ENCODE assay signal across 23 cellular contexts in genomic region chr9:131190191-131190590, GRCh38.
"Had no signal": no experiment of that assay in that cellular context is flagged by ENCODE, and none has a peak within 500 bp of the region (broad histone marks: within the 10 kb centered on the region; RNA-seq: fewer than 3 reads in every experiment).

No MANE protein-coding gene starts in this region.

- H3K9me3 Mint-ChIP-seq: activated CD8-positive, alpha-beta T cell treated with anti-CD3 and anti-CD28 coated beads for 36 hours; memory B cell; naive thymus-derived CD8-positive, alpha-beta T cell; neural crest cell; stimulated activated naive B cell treated with anti-CD40 and anti-IgM and Interleukin-4, amounts not matched to agents 10 μg/mL and 1 μg/mL and 100 μg/mL, for 72 hours had no signal

- H3K4me1 Mint-ChIP-seq: memory B cell had no signal

- H3K27me3 ChIP-seq: body of pancreas, gastrocnemius medialis, right atrium auricular region, stomach, thyroid gland, upper lobe of left lung had no signal

- ATAC-seq: activated CD8-positive, alpha-beta T cell treated with anti-CD3 and anti-CD28 coated beads for 36 hours; body of pancreas; gastrocnemius medialis; naive thymus-derived CD8-positive, alpha-beta T cell; stimulated activated naive B cell treated with anti-CD40 and anti-IgM and Interleukin-4, amounts not matched to agents 10 μg/mL and 1 μg/mL and 100 μg/mL, for 72 hours; T-helper 17 cell had no signal

- H3K27ac Mint-ChIP-seq: activated CD8-positive, alpha-beta T cell treated with anti-CD3 and anti-CD28 coated beads for 36 hours; activated naive CD8-positive, alpha-beta T cell; memory B cell; stimulated activated naive B cell treated with anti-CD40 and anti-IgM and Interleukin-4, amounts not matched to agents 10 μg/mL and 1 μg/mL and 100 μg/mL, for 72 hours had no signal

- DNase-seq: activated CD4-positive, alpha-beta T cell treated with anti-CD3 and anti-CD28 coated beads, Interleukin-2, amount 50 U/mL, for 1 hour; activated CD8-positive, alpha-beta T cell treated with anti-CD3 and anti-CD28 coated beads for 36 hours; activated naive CD4-positive, alpha-beta T cell; activated T-cell treated with anti-CD3 and anti-CD28 coated beads, Interleukin-2, amount 50 U/mL, for 48 hours; anterior cingulate cortex; body of pancreas; gastrocnemius medialis; hippocampal formation; naive thymus-derived CD8-positive, alpha-beta T cell; occipital lobe; stimulated activated CD4-positive, alpha-beta T cell treated with anti-CD3 and anti-CD28 coated beads, Interleukin-15, amount 100 ng/mL, for 24 hours; stimulated activated CD4-positive, alpha-beta T cell treated with anti-CD3 and anti-CD28 coated beads, Interleukin-2, amount 100 ng/mL, for 24 hours; stimulated activated naive B cell treated with anti-CD40 and anti-IgM and Interleukin-4, amounts not matched to agents 10 μg/mL and 1 μg/mL and 100 μg/mL, for 72 hours; stomach; T-helper 17 cell; T1000; thyroid gland; upper lobe of left lung had no signal

- H3K27me3 Mint-ChIP-seq: activated CD8-positive, alpha-beta T cell treated with anti-CD3 and anti-CD28 coated beads for 36 hours; activated naive CD8-positive, alpha-beta T cell; memory B cell; naive thymus-derived CD8-positive, alpha-beta T cell; stimulated activated naive B cell treated with anti-CD40 and anti-IgM and Interleukin-4, amounts not matched to agents 10 μg/mL and 1 μg/mL and 100 μg/mL, for 72 hours; T-helper 17 cell had no signal

- H3K4me3 ChIP-seq: body of pancreas, gastrocnemius medialis, right atrium auricular region, stomach, thyroid gland, upper lobe of left lung had no signal

- H3K27ac ChIP-seq: body of pancreas, gastrocnemius medialis, right atrium auricular region, stomach, thyroid gland, upper lobe of left lung had no signal

- FAIRE-seq: endothelial cell of umbilical vein had no signal

- H3K9me3 ChIP-seq: body of pancreas, gastrocnemius medialis, right atrium auricular region, stomach, thyroid gland, upper lobe of left lung had no signal

- H3K4me1 ChIP-seq: body of pancreas, gastrocnemius medialis, right atrium auricular region, stomach, thyroid gland, upper lobe of left lung had no signal

- H3K4me3 Mint-ChIP-seq: activated CD8-positive, alpha-beta T cell treated with anti-CD3 and anti-CD28 coated beads for 36 hours; activated naive CD8-positive, alpha-beta T cell; memory B cell; naive thymus-derived CD8-positive, alpha-beta T cell; neural crest cell; stimulated activated naive B cell treated with anti-CD40 and anti-IgM and Interleukin-4, amounts not matched to agents 10 μg/mL and 1 μg/mL and 100 μg/mL, for 72 hours; T-helper 17 cell had no signal
